ENCODE assay signal across 1 cellular context in the genomic region with DNA sequence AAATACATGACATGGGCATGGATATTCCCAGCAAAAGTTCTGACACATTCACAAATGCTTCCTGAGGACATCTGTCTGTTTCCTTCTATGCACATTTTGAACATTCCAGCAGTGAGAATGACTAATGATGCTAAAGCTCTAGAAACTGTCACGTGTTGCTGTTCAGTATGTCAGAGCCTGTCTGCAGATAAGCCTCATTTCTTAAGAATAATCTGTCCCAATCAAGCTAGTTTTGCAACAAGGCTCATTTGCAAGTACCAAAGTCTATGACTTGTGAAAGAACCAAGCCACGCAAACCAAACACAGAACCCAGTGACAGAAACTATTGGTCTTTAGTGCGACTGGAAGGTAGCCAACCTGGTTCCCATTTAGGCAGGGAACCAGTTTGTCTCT.
A peak's percentile ranks its signal among the peaks of the same experiment; 100 is the strongest.
TF ChIP-seq lines count a peak whose summit lies in the region.

No MANE protein-coding gene starts in this region.

TF ChIP-seq in HepG2, 621 proteins besides CTCF, POLR2A, EP300 and RAD21 (continued from another document and continues in another):
- TF ChIP-seq ZNF251 (CRISPR knock-in tag; IDR thresholded peaks at IDR 0.05) (no peak), SAP130 (CRISPR knock-in tag; IDR thresholded peaks at IDR 0.05; ENCODE audit: low read depth) (peak; percentile 40; the same call in 1 of the 2 replicates), HMG20B (CRISPR knock-in tag; conservative IDR thresholded peaks at IDR 0.05) (no peak), ONECUT2 (CRISPR knock-in tag; IDR thresholded peaks at IDR 0.05) (no peak), ZNF510 (CRISPR knock-in tag; IDR thresholded peaks at IDR 0.05; ENCODE audit: low read depth) (no peak), FOXO1 (CRISPR knock-in tag; IDR thresholded peaks at IDR 0.05) (peak; percentile 27; the same call in 1 of the 2 replicates), KDM6A (CRISPR knock-in tag; IDR thresholded peaks at IDR 0.05; ENCODE audit: low read depth) (no peak), MAFG (CRISPR knock-in tag; IDR thresholded peaks at IDR 0.05) (no peak), SRF (IDR thresholded peaks at IDR 0.05; ENCODE audit: low read depth, low read length) (0 out of 2 replicates have a peak, but pooled peaks have one; percentile 33), HDAC6 (IDR thresholded peaks at IDR 0.05; ENCODE audit: low read depth, low read length) (no peak), DNMT1 (CRISPR knock-in tag; IDR thresholded peaks at IDR 0.05) (no peak), TMF1 (CRISPR knock-in tag; IDR thresholded peaks at IDR 0.05; ENCODE audit: low read depth) (no peak), NFIC (IDR thresholded peaks at IDR 0.05; ENCODE audit: low read length) (0 out of 2 replicates have a peak, but pooled peaks have one; percentile 14), MED1 (CRISPR knock-in tag; IDR thresholded peaks at IDR 0.05) (peak; percentile 36), FOXA3 (CRISPR knock-in tag; IDR thresholded peaks at IDR 0.05) (peak; percentile 24; the same call in 1 of the 2 replicates), KDM1A (CRISPR knock-in tag; IDR thresholded peaks at IDR 0.05) (no peak), HNRNPK (IDR thresholded peaks at IDR 0.05; ENCODE audit: low read depth, low read length, poor library complexity, severe bottlenecking) (no peak), STAG1 (CRISPR knock-in tag; IDR thresholded peaks at IDR 0.05) (no peak), TEAD3 (CRISPR knock-in tag; optimal IDR thresholded peaks at IDR 0.05; ENCODE audit: borderline replicate concordance) (peak; percentile 92), SALL1 (CRISPR knock-in tag; IDR thresholded peaks at IDR 0.05) (peak; percentile 43; the same call in 1 of the 2 replicates), ZSCAN20 (CRISPR knock-in tag; IDR thresholded peaks at IDR 0.05; ENCODE audit: borderline replicate concordance) (no peak), PRPF4 (IDR thresholded peaks at IDR 0.05; ENCODE audit: low read depth, low read length, poor library complexity, severe bottlenecking) (no peak), BHLHE40 (IDR thresholded peaks at IDR 0.05; ENCODE audit: low read length) (peak; percentile 79), ZBTB21 (CRISPR knock-in tag; IDR thresholded peaks at IDR 0.05) (no peak; the same call in 1 of the 2 replicates), SIN3B (IDR thresholded peaks at IDR 0.05; ENCODE audit: low read length) (no peak), ZNF230 (CRISPR knock-in tag; IDR thresholded peaks at IDR 0.05) (no peak), ZBTB7A (CRISPR knock-in tag; IDR thresholded peaks at IDR 0.05) (no peak), ZNF34 (CRISPR knock-in tag; IDR thresholded peaks at IDR 0.05; ENCODE audit: borderline replicate concordance) (no peak), SRSF1 (optimal IDR thresholded peaks at IDR 0.05; ENCODE audit: low read depth, low read length) (no peak), SOX6 (IDR thresholded peaks at IDR 0.05) (no peak), SOX6 (CRISPR knock-in tag; IDR thresholded peaks at IDR 0.05) (0 out of 2 replicates have a peak, but pooled peaks have one; percentile 10), EHMT2 (IDR thresholded peaks at IDR 0.05; ENCODE audit: borderline replicate concordance, low read depth, low read length) (peak; percentile 81; the same call in 1 of the 2 replicates), ZNF709 (CRISPR knock-in tag; IDR thresholded peaks at IDR 0.05) (0 out of 2 replicates have a peak, but pooled peaks have one; percentile 34), ZNF317 (CRISPR knock-in tag; IDR thresholded peaks at IDR 0.05) (peak; percentile 93), FOSL2 (CRISPR knock-in tag; IDR thresholded peaks at IDR 0.05) (peak; percentile 47; the same call in 1 of the 2 replicates), ZNF30 (CRISPR knock-in tag; IDR thresholded peaks at IDR 0.05) (no peak), SNAPC2 (CRISPR knock-in tag; IDR thresholded peaks at IDR 0.05) (no peak)
- TF ChIP-seq, protein P1, sequence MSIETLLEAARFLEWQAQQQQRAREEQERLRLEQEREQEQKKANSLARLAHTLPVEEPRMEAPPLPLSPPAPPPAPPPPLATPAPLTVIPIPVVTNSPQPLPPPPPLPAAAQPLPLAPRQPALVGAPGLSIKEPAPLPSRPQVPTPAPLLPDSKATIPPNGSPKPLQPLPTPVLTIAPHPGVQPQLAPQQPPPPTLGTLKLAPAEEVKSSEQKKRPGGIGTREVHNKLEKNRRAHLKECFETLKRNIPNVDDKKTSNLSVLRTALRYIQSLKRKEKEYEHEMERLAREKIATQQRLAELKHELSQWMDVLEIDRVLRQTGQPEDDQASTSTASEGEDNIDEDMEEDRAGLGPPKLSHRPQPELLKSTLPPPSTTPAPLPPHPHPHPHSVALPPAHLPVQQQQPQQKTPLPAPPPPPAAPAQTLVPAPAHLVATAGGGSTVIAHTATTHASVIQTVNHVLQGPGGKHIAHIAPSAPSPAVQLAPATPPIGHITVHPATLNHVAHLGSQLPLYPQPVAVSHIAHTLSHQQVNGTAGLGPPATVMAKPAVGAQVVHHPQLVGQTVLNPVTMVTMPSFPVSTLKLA (IDR thresholded peaks at IDR 0.05) = no peak
- TF ChIP-seq, protein P2, sequence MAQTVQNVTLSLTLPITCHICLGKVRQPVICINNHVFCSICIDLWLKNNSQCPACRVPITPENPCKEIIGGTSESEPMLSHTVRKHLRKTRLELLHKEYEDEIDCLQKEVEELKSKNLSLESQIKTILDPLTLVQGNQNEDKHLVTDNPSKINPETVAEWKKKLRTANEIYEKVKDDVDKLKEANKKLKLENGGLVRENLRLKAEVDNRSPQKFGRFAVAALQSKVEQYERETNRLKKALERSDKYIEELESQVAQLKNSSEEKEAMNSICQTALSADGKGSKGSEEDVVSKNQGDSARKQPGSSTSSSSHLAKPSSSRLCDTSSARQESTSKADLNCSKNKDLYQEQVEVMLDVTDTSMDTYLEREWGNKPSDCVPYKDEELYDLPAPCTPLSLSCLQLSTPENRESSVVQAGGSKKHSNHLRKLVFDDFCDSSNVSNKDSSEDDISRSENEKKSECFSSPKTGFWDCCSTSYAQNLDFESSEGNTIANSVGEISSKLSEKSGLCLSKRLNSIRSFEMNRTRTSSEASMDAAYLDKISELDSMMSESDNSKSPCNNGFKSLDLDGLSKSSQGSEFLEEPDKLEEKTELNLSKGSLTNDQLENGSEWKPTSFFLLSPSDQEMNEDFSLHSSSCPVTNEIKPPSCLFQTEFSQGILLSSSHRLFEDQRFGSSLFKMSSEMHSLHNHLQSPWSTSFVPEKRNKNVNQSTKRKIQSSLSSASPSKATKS (CRISPR knock-in tag; IDR thresholded peaks at IDR 0.05) = no peak
- TF ChIP-seq, protein P3, sequence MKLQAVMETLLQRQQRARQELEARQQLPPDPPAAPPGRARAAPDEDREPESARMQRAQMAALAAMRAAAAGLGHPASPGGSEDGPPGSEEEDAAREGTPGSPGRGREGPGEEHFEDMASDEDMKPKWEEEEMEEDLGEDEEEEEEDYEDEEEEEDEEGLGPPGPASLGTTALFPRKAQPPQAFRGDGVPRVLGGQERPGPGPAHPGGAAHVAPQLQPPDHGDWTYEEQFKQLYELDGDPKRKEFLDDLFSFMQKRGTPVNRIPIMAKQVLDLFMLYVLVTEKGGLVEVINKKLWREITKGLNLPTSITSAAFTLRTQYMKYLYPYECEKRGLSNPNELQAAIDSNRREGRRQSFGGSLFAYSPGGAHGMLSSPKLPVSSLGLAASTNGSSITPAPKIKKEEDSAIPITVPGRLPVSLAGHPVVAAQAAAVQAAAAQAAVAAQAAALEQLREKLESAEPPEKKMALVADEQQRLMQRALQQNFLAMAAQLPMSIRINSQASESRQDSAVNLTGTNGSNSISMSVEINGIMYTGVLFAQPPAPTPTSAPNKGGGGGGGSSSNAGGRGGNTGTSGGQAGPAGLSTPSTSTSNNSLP (IDR thresholded peaks at IDR 0.05; ENCODE audit: low read depth, low read length) = peak; percentile 66; the same call in 1 of the 2 replicates
- TF ChIP-seq, protein P4, sequence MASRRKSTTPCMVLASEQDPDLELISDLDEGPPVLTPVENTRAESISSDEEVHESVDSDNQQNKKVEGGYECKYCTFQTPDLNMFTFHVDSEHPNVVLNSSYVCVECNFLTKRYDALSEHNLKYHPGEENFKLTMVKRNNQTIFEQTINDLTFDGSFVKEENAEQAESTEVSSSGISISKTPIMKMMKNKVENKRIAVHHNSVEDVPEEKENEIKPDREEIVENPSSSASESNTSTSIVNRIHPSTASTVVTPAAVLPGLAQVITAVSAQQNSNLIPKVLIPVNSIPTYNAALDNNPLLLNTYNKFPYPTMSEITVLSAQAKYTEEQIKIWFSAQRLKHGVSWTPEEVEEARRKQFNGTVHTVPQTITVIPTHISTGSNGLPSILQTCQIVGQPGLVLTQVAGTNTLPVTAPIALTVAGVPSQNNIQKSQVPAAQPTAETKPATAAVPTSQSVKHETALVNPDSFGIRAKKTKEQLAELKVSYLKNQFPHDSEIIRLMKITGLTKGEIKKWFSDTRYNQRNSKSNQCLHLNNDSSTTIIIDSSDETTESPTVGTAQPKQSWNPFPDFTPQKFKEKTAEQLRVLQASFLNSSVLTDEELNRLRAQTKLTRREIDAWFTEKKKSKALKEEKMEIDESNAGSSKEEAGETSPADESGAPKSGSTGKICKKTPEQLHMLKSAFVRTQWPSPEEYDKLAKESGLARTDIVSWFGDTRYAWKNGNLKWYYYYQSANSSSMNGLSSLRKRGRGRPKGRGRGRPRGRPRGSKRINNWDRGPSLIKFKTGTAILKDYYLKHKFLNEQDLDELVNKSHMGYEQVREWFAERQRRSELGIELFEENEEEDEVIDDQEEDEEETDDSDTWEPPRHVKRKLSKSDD (CRISPR knock-in tag; IDR thresholded peaks at IDR 0.05; ENCODE audit: low read depth) = no peak
- TF ChIP-seq, protein P5, sequence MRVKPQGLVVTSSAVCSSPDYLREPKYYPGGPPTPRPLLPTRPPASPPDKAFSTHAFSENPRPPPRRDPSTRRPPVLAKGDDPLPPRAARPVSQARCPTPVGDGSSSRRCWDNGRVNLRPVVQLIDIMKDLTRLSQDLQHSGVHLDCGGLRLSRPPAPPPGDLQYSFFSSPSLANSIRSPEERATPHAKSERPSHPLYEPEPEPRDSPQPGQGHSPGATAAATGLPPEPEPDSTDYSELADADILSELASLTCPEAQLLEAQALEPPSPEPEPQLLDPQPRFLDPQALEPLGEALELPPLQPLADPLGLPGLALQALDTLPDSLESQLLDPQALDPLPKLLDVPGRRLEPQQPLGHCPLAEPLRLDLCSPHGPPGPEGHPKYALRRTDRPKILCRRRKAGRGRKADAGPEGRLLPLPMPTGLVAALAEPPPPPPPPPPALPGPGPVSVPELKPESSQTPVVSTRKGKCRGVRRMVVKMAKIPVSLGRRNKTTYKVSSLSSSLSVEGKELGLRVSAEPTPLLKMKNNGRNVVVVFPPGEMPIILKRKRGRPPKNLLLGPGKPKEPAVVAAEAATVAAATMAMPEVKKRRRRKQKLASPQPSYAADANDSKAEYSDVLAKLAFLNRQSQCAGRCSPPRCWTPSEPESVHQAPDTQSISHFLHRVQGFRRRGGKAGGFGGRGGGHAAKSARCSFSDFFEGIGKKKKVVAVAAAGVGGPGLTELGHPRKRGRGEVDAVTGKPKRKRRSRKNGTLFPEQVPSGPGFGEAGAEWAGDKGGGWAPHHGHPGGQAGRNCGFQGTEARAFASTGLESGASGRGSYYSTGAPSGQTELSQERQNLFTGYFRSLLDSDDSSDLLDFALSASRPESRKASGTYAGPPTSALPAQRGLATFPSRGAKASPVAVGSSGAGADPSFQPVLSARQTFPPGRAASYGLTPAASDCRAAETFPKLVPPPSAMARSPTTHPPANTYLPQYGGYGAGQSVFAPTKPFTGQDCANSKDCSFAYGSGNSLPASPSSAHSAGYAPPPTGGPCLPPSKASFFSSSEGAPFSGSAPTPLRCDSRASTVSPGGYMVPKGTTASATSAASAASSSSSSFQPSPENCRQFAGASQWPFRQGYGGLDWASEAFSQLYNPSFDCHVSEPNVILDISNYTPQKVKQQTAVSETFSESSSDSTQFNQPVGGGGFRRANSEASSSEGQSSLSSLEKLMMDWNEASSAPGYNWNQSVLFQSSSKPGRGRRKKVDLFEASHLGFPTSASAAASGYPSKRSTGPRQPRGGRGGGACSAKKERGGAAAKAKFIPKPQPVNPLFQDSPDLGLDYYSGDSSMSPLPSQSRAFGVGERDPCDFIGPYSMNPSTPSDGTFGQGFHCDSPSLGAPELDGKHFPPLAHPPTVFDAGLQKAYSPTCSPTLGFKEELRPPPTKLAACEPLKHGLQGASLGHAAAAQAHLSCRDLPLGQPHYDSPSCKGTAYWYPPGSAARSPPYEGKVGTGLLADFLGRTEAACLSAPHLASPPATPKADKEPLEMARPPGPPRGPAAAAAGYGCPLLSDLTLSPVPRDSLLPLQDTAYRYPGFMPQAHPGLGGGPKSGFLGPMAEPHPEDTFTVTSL (CRISPR knock-in tag; IDR thresholded peaks at IDR 0.05; ENCODE audit: borderline replicate concordance) = peak; percentile 36; the same call in 1 of the 2 replicates
- TF ChIP-seq, protein P6, sequence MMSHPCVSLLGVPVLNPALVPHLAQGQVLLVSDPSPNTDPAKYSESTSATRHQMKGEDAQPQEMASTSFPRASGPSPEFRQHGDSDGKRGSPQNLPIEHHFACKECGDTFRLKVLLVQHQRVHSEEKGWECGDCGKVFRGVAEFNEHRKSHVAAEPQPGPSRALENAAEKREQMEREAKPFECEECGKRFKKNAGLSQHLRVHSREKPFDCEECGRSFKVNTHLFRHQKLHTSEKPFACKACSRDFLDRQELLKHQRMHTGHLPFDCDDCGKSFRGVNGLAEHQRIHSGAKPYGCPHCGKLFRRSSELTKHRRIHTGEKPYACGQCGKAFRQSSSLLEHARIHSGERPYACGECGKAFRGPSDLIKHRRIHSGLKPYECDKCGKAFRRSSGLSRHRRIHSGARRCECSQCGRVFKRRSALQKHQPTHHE (CRISPR knock-in tag; IDR thresholded peaks at IDR 0.05; ENCODE audit: borderline replicate concordance) = no peak
- TF ChIP-seq, protein P7, sequence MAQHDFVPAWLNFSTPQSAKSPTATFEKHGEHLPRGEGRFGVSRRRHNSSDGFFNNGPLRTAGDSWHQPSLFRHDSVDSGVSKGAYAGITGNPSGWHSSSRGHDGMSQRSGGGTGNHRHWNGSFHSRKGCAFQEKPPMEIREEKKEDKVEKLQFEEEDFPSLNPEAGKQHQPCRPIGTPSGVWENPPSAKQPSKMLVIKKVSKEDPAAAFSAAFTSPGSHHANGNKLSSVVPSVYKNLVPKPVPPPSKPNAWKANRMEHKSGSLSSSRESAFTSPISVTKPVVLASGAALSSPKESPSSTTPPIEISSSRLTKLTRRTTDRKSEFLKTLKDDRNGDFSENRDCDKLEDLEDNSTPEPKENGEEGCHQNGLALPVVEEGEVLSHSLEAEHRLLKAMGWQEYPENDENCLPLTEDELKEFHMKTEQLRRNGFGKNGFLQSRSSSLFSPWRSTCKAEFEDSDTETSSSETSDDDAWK (CRISPR knock-in tag; IDR thresholded peaks at IDR 0.05) = no peak
